ENCODE assay signal across 1 cellular context in genomic region chr19:1942934-1943555, GRCh38.
TF ChIP-seq lines count a peak whose summit lies in the region.

No MANE protein-coding gene starts in this region.

TF ChIP-seq in GM23338, 12 proteins besides CTCF, POLR2A, EP300 and RAD21 (continued from another document):
- no peak for TF ChIP-seq EZH2phosphoT487 (IDR thresholded peaks at IDR 0.05; ENCODE audit: unreplicated experiment)
- TF ChIP-seq ETS1 (IDR thresholded peaks at IDR 0.05): no peak
- no peak for TF ChIP-seq ZNF462 (CRISPR knock-in tag; IDR thresholded peaks at IDR 0.05)
- TF ChIP-seq EZH2 (IDR thresholded peaks at IDR 0.05; ENCODE audit: low read depth, unreplicated experiment): no peak
- TF ChIP-seq POLR2AphosphoS5 (IDR thresholded peaks at IDR 0.05; ENCODE audit: low read depth): no peak
